1 cellular context compared by ENCODE assay signal in genomic region chr3:15858547-15859506, GRCh38.
TF ChIP-seq lines count a peak whose summit lies in the region.

No MANE protein-coding gene starts in this region.

TF ChIP-seq in HepG2, 621 proteins besides CTCF, POLR2A, EP300 and RAD21 (continued from another document):
- no peak for TF ChIP-seq ZNF703 (CRISPR knock-in tag; IDR thresholded peaks at IDR 0.05; ENCODE audit: borderline replicate concordance)
- 0 out of 2 replicates have a peak, but pooled peaks have one; percentile 45 for TF ChIP-seq ZNF44 (CRISPR knock-in tag; IDR thresholded peaks at IDR 0.05)
- no peak for TF ChIP-seq ZSCAN22 (CRISPR knock-in tag; IDR thresholded peaks at IDR 0.05)
- no peak for TF ChIP-seq ZNF557 (CRISPR knock-in tag; IDR thresholded peaks at IDR 0.05)
- no peak for TF ChIP-seq HDAC6 (IDR thresholded peaks at IDR 0.05; ENCODE audit: low read depth, low read length)
- no peak for TF ChIP-seq ZNF256 (CRISPR knock-in tag; conservative IDR thresholded peaks at IDR 0.05)
- TF ChIP-seq XRCC5 (optimal IDR thresholded peaks at IDR 0.05; ENCODE audit: low read length): no peak
- TF ChIP-seq CENPX (CRISPR knock-in tag; IDR thresholded peaks at IDR 0.05): no peak
- TF ChIP-seq ETV6 (CRISPR knock-in tag; conservative IDR thresholded peaks at IDR 0.05): peak; percentile 88
- TF ChIP-seq MED13 (CRISPR knock-in tag; IDR thresholded peaks at IDR 0.05): peak; percentile 19; the same call in 1 of the 2 replicates
- no peak for TF ChIP-seq TCF7 (IDR thresholded peaks at IDR 0.05; ENCODE audit: low read depth)
- 0 out of 2 replicates have a peak, but pooled peaks have one; percentile 37 for TF ChIP-seq CHCHD3 (CRISPR knock-in tag; IDR thresholded peaks at IDR 0.05)
- TF ChIP-seq ZZZ3 (CRISPR knock-in tag; IDR thresholded peaks at IDR 0.05; ENCODE audit: borderline replicate concordance): no peak
- no peak for TF ChIP-seq WIZ (CRISPR knock-in tag; IDR thresholded peaks at IDR 0.05)
- peak; percentile 58; the same call in 1 of the 2 replicates for TF ChIP-seq RBFOX2 (IDR thresholded peaks at IDR 0.05; ENCODE audit: low read depth, low read length)
- peak; percentile 54; the same call in 1 of the 2 replicates for TF ChIP-seq ZNF556 (CRISPR knock-in tag; IDR thresholded peaks at IDR 0.05; ENCODE audit: borderline replicate concordance)
- TF ChIP-seq CBX5 (CRISPR knock-in tag; IDR thresholded peaks at IDR 0.05; ENCODE audit: borderline replicate concordance): peak; percentile 63; the same call in 1 of the 2 replicates
- peak; percentile 85 for TF ChIP-seq SALL1 (CRISPR knock-in tag; IDR thresholded peaks at IDR 0.05)
- TF ChIP-seq GPBP1L1 (CRISPR knock-in tag; IDR thresholded peaks at IDR 0.05): no peak
- no peak for TF ChIP-seq NFIC (IDR thresholded peaks at IDR 0.05; ENCODE audit: low read length)
- TF ChIP-seq ARID2 (CRISPR knock-in tag; IDR thresholded peaks at IDR 0.05; ENCODE audit: borderline replicate concordance): no peak
- TF ChIP-seq RCOR2 (CRISPR knock-in tag; IDR thresholded peaks at IDR 0.05): no peak; the same call in 1 of the 2 replicates
- peak; percentile 66 for TF ChIP-seq ERF (CRISPR knock-in tag; IDR thresholded peaks at IDR 0.05)
- TF ChIP-seq RBAK (CRISPR knock-in tag; IDR thresholded peaks at IDR 0.05): no peak
- no peak for TF ChIP-seq ZBTB33 (CRISPR knock-in tag; IDR thresholded peaks at IDR 0.05)
- TF ChIP-seq RXRB (CRISPR knock-in tag; IDR thresholded peaks at IDR 0.05; ENCODE audit: borderline replicate concordance): peak; percentile 93
- TF ChIP-seq PAX8 (CRISPR knock-in tag; IDR thresholded peaks at IDR 0.05; ENCODE audit: borderline replicate concordance): no peak
- no peak for TF ChIP-seq BRCA1 (CRISPR knock-in tag; IDR thresholded peaks at IDR 0.05)
- TF ChIP-seq FOXP4 (CRISPR knock-in tag; IDR thresholded peaks at IDR 0.05): 0 out of 2 replicates have a peak, but pooled peaks have one; percentile 18
- TF ChIP-seq ZNF562 (CRISPR knock-in tag; IDR thresholded peaks at IDR 0.05; ENCODE audit: borderline replicate concordance): no peak
- peak; percentile 64; the same call in 1 of the 2 replicates for TF ChIP-seq ETV5 (CRISPR knock-in tag; IDR thresholded peaks at IDR 0.05; ENCODE audit: borderline replicate concordance)
- no peak for TF ChIP-seq HNRNPK (IDR thresholded peaks at IDR 0.05; ENCODE audit: low read depth, low read length, poor library complexity, severe bottlenecking)
- TF ChIP-seq SP140L (CRISPR knock-in tag; IDR thresholded peaks at IDR 0.05; ENCODE audit: borderline replicate concordance): no peak
- TF ChIP-seq KLF12 (CRISPR knock-in tag; IDR thresholded peaks at IDR 0.05; ENCODE audit: borderline replicate concordance): peak; percentile 46; the same call in 1 of the 2 replicates
- peak; percentile 65 for TF ChIP-seq GATAD1 (CRISPR knock-in tag; IDR thresholded peaks at IDR 0.05)
- no peak for TF ChIP-seq ZBTB46 (CRISPR knock-in tag; IDR thresholded peaks at IDR 0.05; ENCODE audit: borderline replicate concordance)
- peak; percentile 67; the same call in 1 of the 2 replicates for TF ChIP-seq IRF2 (CRISPR knock-in tag; IDR thresholded peaks at IDR 0.05)
- TF ChIP-seq ISL2 (CRISPR knock-in tag; IDR thresholded peaks at IDR 0.05): peak; percentile 66
- TF ChIP-seq SKIL (CRISPR knock-in tag; IDR thresholded peaks at IDR 0.05; ENCODE audit: borderline replicate concordance): peak; percentile 90
- TF ChIP-seq BCL6 (CRISPR knock-in tag; IDR thresholded peaks at IDR 0.05): peak; percentile 84
- TF ChIP-seq ZSCAN29 (CRISPR knock-in tag; conservative IDR thresholded peaks at IDR 0.05): no peak; the same call in 1 of the 2 replicates
- no peak for TF ChIP-seq SOX13 (IDR thresholded peaks at IDR 0.05)
- TF ChIP-seq SOX13 (CRISPR knock-in tag; conservative IDR thresholded peaks at IDR 0.05 in 1 of 2, IDR thresholded peaks at IDR 0.05 in 1 of 2): peak in 1 of 2 experiments; percentile 73; a peak in 2 of 4 replicates
- peak; percentile 29; the same call in 1 of the 2 replicates for TF ChIP-seq ZNF263 (CRISPR knock-in tag; IDR thresholded peaks at IDR 0.05)
- peak; percentile 72; the same call in 1 of the 2 replicates for TF ChIP-seq ZNF891 (CRISPR knock-in tag; IDR thresholded peaks at IDR 0.05)
- TF ChIP-seq ZNF616 (CRISPR knock-in tag; IDR thresholded peaks at IDR 0.05; ENCODE audit: low read depth): no peak
- no peak for TF ChIP-seq ZBTB34 (CRISPR knock-in tag; IDR thresholded peaks at IDR 0.05)
- 0 out of 2 replicates have a peak, but pooled peaks have one; percentile 62 for TF ChIP-seq DNMT1 (CRISPR knock-in tag; IDR thresholded peaks at IDR 0.05)
- TF ChIP-seq ZNF710 (CRISPR knock-in tag; IDR thresholded peaks at IDR 0.05; ENCODE audit: borderline replicate concordance): peak; percentile 57; the same call in 1 of the 2 replicates
- TF ChIP-seq CAMTA2 (CRISPR knock-in tag; IDR thresholded peaks at IDR 0.05; ENCODE audit: borderline replicate concordance): no peak
- TF ChIP-seq ATF7-NPFF (CRISPR knock-in tag; IDR thresholded peaks at IDR 0.05; ENCODE audit: low read depth): 0 out of 2 replicates have a peak, but pooled peaks have one; percentile 29
- no peak for TF ChIP-seq ZNF232 (CRISPR knock-in tag; IDR thresholded peaks at IDR 0.05; ENCODE audit: borderline replicate concordance)
- no peak for TF ChIP-seq CREM (IDR thresholded peaks at IDR 0.05)
- TF ChIP-seq CREM (CRISPR knock-in tag; IDR thresholded peaks at IDR 0.05): no peak
- TF ChIP-seq KLF15 (CRISPR knock-in tag; IDR thresholded peaks at IDR 0.05; ENCODE audit: borderline replicate concordance): no peak
- no peak for TF ChIP-seq GATA4 (IDR thresholded peaks at IDR 0.05; ENCODE audit: borderline replicate concordance, low read depth)
- peak; percentile 84; the same call in 1 of the 2 replicates for TF ChIP-seq MYC (CRISPR knock-in tag; IDR thresholded peaks at IDR 0.05; ENCODE audit: borderline replicate concordance)
- TF ChIP-seq SOX6 (IDR thresholded peaks at IDR 0.05): no peak
- peak; percentile 69 for TF ChIP-seq SOX6 (CRISPR knock-in tag; IDR thresholded peaks at IDR 0.05)
